In the genomic region with DNA sequence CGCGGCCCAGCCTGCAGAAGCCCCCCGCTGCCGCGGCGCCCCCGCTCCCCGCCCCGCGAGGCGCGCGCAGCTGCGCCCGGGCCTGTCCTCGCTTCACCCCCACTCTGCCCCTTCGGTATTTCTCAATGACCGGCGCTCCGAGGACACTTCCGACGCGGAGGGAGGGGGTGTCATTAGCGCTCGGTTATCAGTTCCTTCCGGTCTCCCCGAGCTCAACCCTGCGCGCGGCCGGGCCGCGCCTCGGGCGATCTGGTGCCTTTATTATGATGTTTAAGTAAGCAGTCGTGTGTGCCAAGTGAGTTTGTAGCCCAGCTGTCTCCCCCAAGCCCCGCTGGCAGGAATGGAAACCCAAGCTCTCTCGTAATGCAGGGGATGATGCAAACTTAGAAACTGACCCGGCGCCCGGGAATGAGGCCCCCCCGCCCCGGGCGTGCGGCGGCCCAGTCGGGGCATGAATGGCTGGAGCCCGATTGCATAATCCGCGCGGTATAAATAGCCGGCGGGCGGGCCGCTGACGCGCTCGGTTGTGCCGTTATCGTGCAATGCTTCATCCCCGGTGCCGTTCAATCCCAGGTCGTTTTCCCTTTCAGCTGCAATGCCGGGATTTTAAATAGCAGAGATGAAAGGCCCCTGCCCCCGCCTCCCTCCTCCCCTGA, we compare ENCODE assay signal across 8 cellular contexts. TPM values are rescaled to one million over a fixed set of nuclear protein-coding genes. Genes with fewer than 3 reads are reported as not detected.
DNase-seq lines count a peak whose midpoint lies in the region; ATAC-seq and FAIRE-seq lines count a peak whose summit lies in the region.

No MANE protein-coding gene starts in this region.

- H3K9ac ChIP-seq in endocrine pancreas (ENCODE audit: control insufficient read depth, insufficient read depth, low read length), result peak overlapping the region; percentile 84

- no peaks in the 10 kb centered on the region for H3K9me3 ChIP-seq in CD4-positive, CD25-positive, alpha-beta regulatory T cell (ENCODE audit: control insufficient read depth in 2 of 2, low read length in 2 of 2)
- no peaks in the 10 kb centered on the region for H3K9me3 ChIP-seq in endocrine pancreas (ENCODE audit: control insufficient read depth, low read length)

- peaks cover 32% of the 10 kb centered on the region for H3K4me1 ChIP-seq in CD4-positive, CD25-positive, alpha-beta regulatory T cell (ENCODE audit: control insufficient read depth, insufficient read depth, low read length, poor library complexity, severe bottlenecking)
- H3K4me1 ChIP-seq in endocrine pancreas (ENCODE audit: control insufficient read depth, insufficient read depth, low read length), result no peaks in the 10 kb centered on the region

- peak overlapping the region in 2 of 3 donors; percentile 59 to 81 for H3K27ac Mint-ChIP-seq in CD4-positive, CD25-positive, alpha-beta regulatory T cell
- peak overlapping the region; percentile 51 for H3K27ac Mint-ChIP-seq in activated CD4-positive, alpha-beta memory T cell treated with anti-CD3 and anti-CD28 coated beads for 36 hours

- ATAC-seq in CD4-positive, CD25-positive, alpha-beta regulatory T cell (ENCODE audit: low read depth in 2 of 2), result peak; percentile 16 to 25
- peak; percentile 33 for ATAC-seq in HG03432 (IDR thresholded peaks at IDR 0.05; ENCODE audit: unreplicated experiment)

- H3K36me3 Mint-ChIP-seq in CD4-positive, CD25-positive, alpha-beta regulatory T cell, result no peaks in the 10 kb centered on the region
- H3K36me3 Mint-ChIP-seq in activated CD4-positive, alpha-beta memory T cell treated with anti-CD3 and anti-CD28 coated beads for 36 hours, result no peaks in the 10 kb centered on the region

- H3K4me3 Mint-ChIP-seq in CD4-positive, CD25-positive, alpha-beta regulatory T cell, result peak overlapping the region; percentile 92 to 96 (median 92)
- peak overlapping the region; percentile 82 for H3K4me3 Mint-ChIP-seq in activated CD4-positive, alpha-beta memory T cell treated with anti-CD3 and anti-CD28 coated beads for 36 hours

- peak overlapping the region; percentile 62 for H3K4me3 ChIP-seq in CD4-positive, CD25-positive, alpha-beta regulatory T cell (ENCODE audit: low read depth, low read length)
- peak overlapping the region; percentile 72 for H3K4me3 ChIP-seq in endocrine pancreas (ENCODE audit: control insufficient read depth, insufficient read depth, low read length)

- no peaks in the 10 kb centered on the region for H3K9me3 Mint-ChIP-seq in CD4-positive, CD25-positive, alpha-beta regulatory T cell
- H3K9me3 Mint-ChIP-seq in activated CD4-positive, alpha-beta memory T cell treated with anti-CD3 and anti-CD28 coated beads for 36 hours, result no peaks in the 10 kb centered on the region

- POLR2A ChIA-PET in activated CD4-positive, alpha-beta memory T cell treated with anti-CD3 and anti-CD28 coated beads for 36 hours (lab: Charles Lee), result interaction anchor here (1.0 to 3.3 kb wide), 6 partner anchors 55 to 371 kb away, joined by 3 to 12 read pairs (median 5); a partner anchor contains a TSS

- H3K36me3 ChIP-seq in CD4-positive, CD25-positive, alpha-beta regulatory T cell (ENCODE audit: control insufficient read depth, insufficient read depth, low read length), result no peaks in the 10 kb centered on the region
- no peaks in the 10 kb centered on the region for H3K36me3 ChIP-seq in endocrine pancreas (ENCODE audit: control insufficient read depth, insufficient read depth, low read length)

- DNase-seq in CD4-positive, CD25-positive, alpha-beta regulatory T cell, result peak; percentile 22 to 55 (median 25)
- peak; percentile 52 for DNase-seq in GM19239 (ENCODE audit: insufficient read length, low spot score)
- peak; percentile 78 for DNase-seq in NCI-H510A treated with DMSO at 0.1 percent for 48 hours (lab: John Stamatoyannopoulos, UW)
- DNase-seq in activated CD4-positive, alpha-beta memory T cell treated with anti-CD3 and anti-CD28 coated beads for 36 hours, result peak; percentile 45
- DNase-seq in medulla oblongata (ENCODE audit: extremely low spot score), result peak; percentile 86
- DNase-seq in stimulated activated naive CD4-positive, alpha-beta T cell treated with Interleukin-2 at 50 U/mL for 16 hours (lab: John Stamatoyannopoulos, UW), result peak; percentile 28

- H3K27me3 Mint-ChIP-seq in CD4-positive, CD25-positive, alpha-beta regulatory T cell, result peaks cover 52% of the 10 kb centered on the region
- H3K27me3 Mint-ChIP-seq in activated CD4-positive, alpha-beta memory T cell treated with anti-CD3 and anti-CD28 coated beads for 36 hours, result peaks cover 36% of the 10 kb centered on the region

- FAIRE-seq in GM19239 (lab: Jason Lieb, UNC), result peak; percentile 54

- H3K4me1 Mint-ChIP-seq in CD4-positive, CD25-positive, alpha-beta regulatory T cell, result peaks cover 10 to 31% (median 17%) of the 10 kb centered on the region in 4 donors
- H3K4me1 Mint-ChIP-seq in activated CD4-positive, alpha-beta memory T cell treated with anti-CD3 and anti-CD28 coated beads for 36 hours (ENCODE audit: low read depth), result peaks cover 13% of the 10 kb centered on the region

- intact Hi-C loops in activated CD4-positive, alpha-beta memory T cell treated with anti-CD3 and anti-CD28 coated beads for 36 hours (cut with micrococcal nuclease), result loop anchor here (1.0 to 2.0 kb wide), 5 partner anchors 53 to 379 kb away; a partner anchor contains a TSS

- CTCF ChIA-PET in activated CD4-positive, alpha-beta memory T cell treated with anti-CD3 and anti-CD28 coated beads for 36 hours (lab: Charles Lee), result interaction anchor here (0.6 to 2.4 kb wide), 6 partner anchors 19 to 161 kb away, joined by 3 to 7 read pairs (median 4); no protein-coding TSS in a partner anchor

- H3K27me3 ChIP-seq in CD4-positive, CD25-positive, alpha-beta regulatory T cell (ENCODE audit: control insufficient read depth, insufficient read depth, low read length), result peaks cover 16% of the 10 kb centered on the region
- H3K27me3 ChIP-seq in endocrine pancreas (ENCODE audit: control insufficient read depth, insufficient read depth, low read length), result no peaks in the 10 kb centered on the region

- no peak overlapping the region for H3K27ac ChIP-seq in CD4-positive, CD25-positive, alpha-beta regulatory T cell (ENCODE audit: insufficient read depth, low read length, poor library complexity, severe bottlenecking)

RNA-seq across cellular contexts. Expression of a gene that starts 3.9 kb away (rescaled TPM):
- 6.3 TPM for total RNA-seq in CD4-positive, CD25-positive, alpha-beta regulatory T cell
- 1 to 10 TPM in 2 of 4 donors, under 1 TPM in 2; 0.23 to 1.2 (median 0.84) TPM for polyA plus RNA-seq in CD4-positive, CD25-positive, alpha-beta regulatory T cell
- 1 to 10 TPM; 6.1 to 8.9 TPM for total RNA-seq in activated CD4-positive, alpha-beta memory T cell treated with anti-CD3 and anti-CD28 coated beads for 36 hours

Comparison
In these comparisons a context has a peak if more than half of its experiments do, and no peak if none do; other contexts are left out.
1. DNase-seq: peak in every context shown above with its lines; median percentile 86 in medulla oblongata; 78 in NCI-H510A treated with DMSO at 0.1 percent for 48 hours; 52 in GM19239; 45 in activated CD4-positive, alpha-beta memory T cell treated with anti-CD3 and anti-CD28 coated beads for 36 hours; 28 in stimulated activated naive CD4-positive, alpha-beta T cell treated with Interleukin-2 at 50 U/mL for 16 hours; 25 in CD4-positive, CD25-positive, alpha-beta regulatory T cell.